2 cellular contexts compared by ENCODE assay signal in the genomic region with DNA sequence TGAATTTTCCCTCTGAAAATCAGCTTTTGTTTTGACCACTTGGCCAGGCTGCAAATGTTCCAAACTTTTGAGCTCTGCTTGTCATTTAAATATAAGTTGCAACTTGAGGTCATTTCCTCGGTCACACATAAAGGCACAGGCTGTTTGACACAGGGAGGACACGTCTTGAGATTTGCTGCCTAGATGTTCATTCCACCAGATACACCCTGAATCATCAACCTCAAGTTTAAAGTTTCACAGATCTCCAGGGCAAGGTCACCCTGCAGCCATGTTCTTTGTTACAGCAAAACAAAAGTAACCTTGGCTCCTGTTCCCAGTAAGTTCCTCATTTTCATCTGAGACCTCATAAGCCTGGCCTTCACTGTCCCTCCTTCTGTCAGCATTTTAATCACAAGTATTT. TPM values are rescaled to one million over a fixed set of nuclear protein-coding genes. Genes with fewer than 3 reads are reported as not detected.
"Had no signal": no experiment of that assay in that cellular context is flagged by ENCODE, and none has a peak within 500 bp of the region (broad histone marks: within the 10 kb centered on the region; RNA-seq: fewer than 3 reads in every experiment).

No MANE protein-coding gene starts in this region.

RNA-seq across cellular contexts. Expression of a gene that starts 59.3 kb away (rescaled TPM):
- total RNA-seq: ascending aorta had no signal
- polyA plus RNA-seq: K562 had no signal
